Comparison of ENCODE assay signal across 9 cellular contexts in the genomic region with DNA sequence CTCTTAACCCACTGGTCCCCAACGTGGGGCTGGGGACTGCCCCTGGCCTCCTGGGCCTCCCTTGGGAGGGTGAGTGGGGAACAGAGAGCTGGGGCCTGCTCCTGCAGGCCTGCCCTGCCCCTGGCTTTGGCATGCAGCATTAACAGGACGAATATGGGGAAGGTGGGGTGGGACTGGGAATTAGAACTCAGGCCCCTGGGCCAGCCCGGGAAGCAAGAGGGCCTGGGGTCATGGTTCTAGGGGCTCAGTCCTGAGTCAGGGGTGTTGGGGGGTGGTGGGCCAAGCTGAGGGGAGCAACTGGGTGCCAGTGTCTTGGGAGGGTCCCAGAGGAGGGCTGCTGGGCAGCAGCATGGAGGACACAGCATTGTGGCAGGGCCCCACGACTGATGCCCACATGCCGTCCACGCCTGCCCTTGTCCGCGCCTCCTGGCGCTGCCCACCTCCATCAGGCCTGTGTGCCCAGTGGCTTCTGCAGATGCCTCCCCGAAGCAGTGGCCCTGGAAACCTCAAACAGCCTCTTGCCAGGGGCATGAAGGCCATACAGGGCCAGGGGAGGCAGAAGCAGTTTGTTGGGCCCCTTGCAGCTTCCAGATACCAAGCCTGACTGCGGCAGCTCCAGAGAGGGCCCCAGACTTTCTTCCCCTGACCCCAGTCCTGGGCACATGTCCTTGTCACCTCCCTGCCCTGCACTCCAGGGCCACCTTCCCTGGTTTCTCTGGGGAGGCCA. TPM values are rescaled to one million over a fixed set of nuclear protein-coding genes. Genes with fewer than 3 reads are reported as not detected.
DNase-seq lines count a peak whose midpoint lies in the region; ATAC-seq and TF ChIP-seq lines count a peak whose summit lies in the region.
"Had no signal": no experiment of that assay in that cellular context is flagged by ENCODE, and none has a peak within 500 bp of the region (broad histone marks: within the 10 kb centered on the region; RNA-seq: fewer than 3 reads in every experiment).

No MANE protein-coding gene starts in this region.

- TF ChIP-seq CTCF in Panc1 (IDR thresholded peaks at IDR 0.05) (no peak), gastroesophageal sphincter (IDR thresholded peaks at IDR 0.05) (no peak), spleen (IDR thresholded peaks at IDR 0.05 in 8 of 11, conservative IDR thresholded peaks at IDR 0.05 in 3 of 11) (no peak)

- no CpG with 5 or more reads among the region's 11 CpGs for WGBS in gastroesophageal sphincter (ENCODE audit: low coverage in 1 of 2), 2 donors
- WGBS in spleen, 5 donors: 77 to 86% (median 81%) methylated on average over 5 to 11 of the region's 11 CpGs

- peaks cover 3% of the 10 kb centered on the region for H3K9me3 Mint-ChIP-seq in T-helper 2 cell treated with Interferon-gamma antibody and Interleukin-4, amounts not matched to agents 5 μg/mL and 100 μg/mL, for 36 hours

- H3K36me3 ChIP-seq in Panc1 (ENCODE audit: control insufficient read depth, insufficient read depth, low read length) (peaks cover 2% of the 10 kb centered on the region; the same call in 1 of the 2 replicates), gastroesophageal sphincter (peaks cover 0 to 8% of the 10 kb centered on the region in 2 donors), spleen (peaks cover 0 to 46% (median 5%) of the 10 kb centered on the region in 6 donors), MG63 (peaks cover 14% of the 10 kb centered on the region)

- DNase-seq in T-helper 2 cell treated with Interferon-gamma antibody and Interleukin-4, amounts not matched to agents 5 μg/mL and 100 μg/mL, for 36 hours (ENCODE audit: low spot score): no peak
- no peak for DNase-seq in T-helper 2 cell
- DNase-seq in Panc1 (ENCODE audit: low read depth, low spot score): no peak
- DNase-seq in spleen: no peak
- no peak for DNase-seq in MG63
- no peak for DNase-seq in posterior cingulate gyrus
- no peak for DNase-seq in NOMO-1 (lab: John Stamatoyannopoulos, UW; ENCODE audit: unreplicated experiment in 2 of 2)
- DNase-seq: MM.1S had no signal

- CTCF ChIA-PET in Panc1 (lab: Charles Lee): no interaction called here

- H3K4me1 Mint-ChIP-seq in T-helper 2 cell treated with Interferon-gamma antibody and Interleukin-4, amounts not matched to agents 5 μg/mL and 100 μg/mL, for 36 hours (ENCODE audit: low read depth): peaks cover 30% of the 10 kb centered on the region

- POLR2A ChIA-PET in Panc1 (lab: Charles Lee): no interaction called here

- intact Hi-C loops in Panc1 (cut with micrococcal nuclease; ENCODE audit: unreplicated experiment): loop anchor here (10.0 kb wide), 1 partner anchor 165 kb away; a partner anchor contains a TSS
- intact Hi-C loops in spleen (cut with DNase I; ENCODE audit: low total_unique reads): loop anchor here (10.0 kb wide), 1 partner anchor 165 kb away; a partner anchor contains a TSS
- intact Hi-C loops in posterior cingulate gyrus (cut with DNase I): loop anchor here (10.0 kb wide), 1 partner anchor 165 kb away; a partner anchor contains a TSS

- no peaks in the 10 kb centered on the region for H3K27me3 Mint-ChIP-seq in T-helper 2 cell treated with Interferon-gamma antibody and Interleukin-4, amounts not matched to agents 5 μg/mL and 100 μg/mL, for 36 hours (ENCODE audit: low read depth)

- peak overlapping the region; percentile 95 for H3K27ac Mint-ChIP-seq in T-helper 2 cell treated with Interferon-gamma antibody and Interleukin-4, amounts not matched to agents 5 μg/mL and 100 μg/mL, for 36 hours

- in situ Hi-C loops in Panc1 (cut with HindIII; ENCODE audit: low pct_unique_long_range_greater_than_20kb, low sequenced_read_pairs): no loop called here

- H3K4me3 ChIP-seq in Panc1 (ENCODE audit: low read depth in 2 of 2, low read length in 2 of 2) (no peak overlapping the region), gastroesophageal sphincter (no peak overlapping the region), spleen (peak overlapping the region in 2 of 8 donors; percentile 92 to 96), MG63 (no peak overlapping the region)

- H3K4me3 Mint-ChIP-seq in T-helper 2 cell treated with Interferon-gamma antibody and Interleukin-4, amounts not matched to agents 5 μg/mL and 100 μg/mL, for 36 hours: no peak overlapping the region

- peaks cover 35% of the 10 kb centered on the region for H3K4me1 ChIP-seq in Panc1 (ENCODE audit: control insufficient read depth, insufficient read depth, low read length)
- peaks cover 9 to 75% (median 35%) of the 10 kb centered on the region in 3 donors for H3K4me1 ChIP-seq in gastroesophageal sphincter
- H3K4me1 ChIP-seq in spleen: peaks cover 44 to 96% (median 62%) of the 10 kb centered on the region in 6 donors

- no peaks in the 10 kb centered on the region for H3K27me3 ChIP-seq in Panc1 (ENCODE audit: control insufficient read depth, insufficient read depth, low read length)
- no peaks in the 10 kb centered on the region for H3K27me3 ChIP-seq in gastroesophageal sphincter
- peaks cover 0 to 4% (median 0%) of the 10 kb centered on the region in 7 donors for H3K27me3 ChIP-seq in spleen (replicated peaks in 1 of 7)
- no peaks in the 10 kb centered on the region for H3K27me3 ChIP-seq in MG63

- no peak for TF ChIP-seq POLR2A in gastroesophageal sphincter (IDR thresholded peaks at IDR 0.05)
- no peak for TF ChIP-seq POLR2A in spleen (IDR thresholded peaks at IDR 0.05)

- no peak for TF ChIP-seq EP300 in gastroesophageal sphincter (IDR thresholded peaks at IDR 0.05)

- BruUV-seq in Panc1 (replicated peaks; lab: Mats Ljungman, UMichigan): no TSS peak

- H3K27ac ChIP-seq in Panc1 (ENCODE audit: low read length): peak overlapping the region; percentile 90
- peak overlapping the region; percentile 62 to 97 (median 96) for H3K27ac ChIP-seq in gastroesophageal sphincter
- peak overlapping the region; percentile 87 to 98 (median 96) for H3K27ac ChIP-seq in spleen

- H3K9me3 ChIP-seq in Panc1 (ENCODE audit: control insufficient read depth, insufficient read depth, low read depth, low read length) (no peaks in the 10 kb centered on the region), gastroesophageal sphincter (no peaks in the 10 kb centered on the region), spleen (no peaks in the 10 kb centered on the region), MG63 (no peaks in the 10 kb centered on the region)

- H3K36me3 Mint-ChIP-seq in T-helper 2 cell treated with Interferon-gamma antibody and Interleukin-4, amounts not matched to agents 5 μg/mL and 100 μg/mL, for 36 hours (ENCODE audit: low read depth): peaks cover 18% of the 10 kb centered on the region

- ATAC-seq in Panc1 (no peak), gastroesophageal sphincter (no peak)

RNA-seq across cellular contexts. Expression of a gene that starts 4.8 kb away (rescaled TPM):
- total RNA-seq in Panc1 (2021; ENCODE audit: unreplicated experiment): 44.4 TPM
- 46.3 TPM for polyA plus RNA-seq in Panc1 (2012; ENCODE audit: insufficient read length)
- 10 to 100 TPM; 18.3 to 46.2 (median 35.2) TPM for total RNA-seq in gastroesophageal sphincter
- total RNA-seq in spleen: 100 to 1,000 TPM in 2 of 7 donors, 10 to 100 TPM in 5; 44.3 to 121 (median 83.6) TPM
- 10 to 100 TPM; 31.7 to 54.6 (median 46.3) TPM for polyA plus RNA-seq in spleen
- total RNA-seq in MG63 (2014; rRNA removed; shearing (Covaris generic); ENCODE audit: low replicate concordance): 33.2 and 42.1 TPM in 2 replicates

RNA-seq across cellular contexts. Expression of a gene that starts 36.1 kb away (rescaled TPM):
- total RNA-seq in Panc1 (2021; ENCODE audit: unreplicated experiment): 2.8 TPM
- 4.0 TPM for polyA plus RNA-seq in Panc1 (2012; ENCODE audit: insufficient read length)
- 10 to 100 TPM in 3 of 4 donors, 1 to 10 TPM in 1; 8.9 to 22.2 (median 15.4) TPM for total RNA-seq in gastroesophageal sphincter
- 10 to 100 TPM in 6 of 7 donors, 1 to 10 TPM in 1; 9.4 to 31.0 (median 16.6) TPM for total RNA-seq in spleen
- polyA plus RNA-seq in spleen: 1 to 10 TPM; 1.3 to 5.9 (median 1.9) TPM
- total RNA-seq in MG63 (2014; rRNA removed; shearing (Covaris generic); ENCODE audit: low replicate concordance): 0.36 TPM in 1 of 2 replicates, not detected in the other
